In genomic region chrX:118964252-118964651, GRCh38 we compare ENCODE assay signal across 18 cellular contexts. TPM values are rescaled to one million over a fixed set of nuclear protein-coding genes. Genes with fewer than 3 reads are reported as not detected.
"Had no signal": no experiment of that assay in that cellular context is flagged by ENCODE, and none has a peak within 500 bp of the region (broad histone marks: within the 10 kb centered on the region; RNA-seq: fewer than 3 reads in every experiment).

No MANE protein-coding gene starts in this region.

- H3K36me3 ChIP-seq: gastroesophageal sphincter, left ventricle myocardium inferior, lower lobe of right lung, neutrophil had no signal

- H3K4me1 Mint-ChIP-seq: memory B cell; naive thymus-derived CD4-positive, alpha-beta T cell had no signal

- H3K27ac Mint-ChIP-seq: memory B cell; naive thymus-derived CD4-positive, alpha-beta T cell had no signal

- H3K4me3 ChIP-seq: coronary artery, dorsolateral prefrontal cortex, gastroesophageal sphincter, left ventricle myocardium inferior, lower lobe of right lung, skin epidermis had no signal

- H3K36me3 Mint-ChIP-seq: memory B cell; naive thymus-derived CD4-positive, alpha-beta T cell had no signal

- H3K4me1 ChIP-seq: gastroesophageal sphincter, left ventricle myocardium inferior, lower lobe of right lung had no signal

- H3K27me3 Mint-ChIP-seq: memory B cell had no signal

- ATAC-seq: gastroesophageal sphincter; lower lobe of right lung; naive thymus-derived CD4-positive, alpha-beta T cell; sciatic nerve had no signal

- H3K27me3 ChIP-seq: gastroesophageal sphincter had no signal

- H3K27ac ChIP-seq: coronary artery, dorsolateral prefrontal cortex, gastroesophageal sphincter, left ventricle myocardium inferior, lower lobe of right lung, neutrophil, skin epidermis had no signal

- DNase-seq: dorsolateral prefrontal cortex; effector CD8-positive, alpha-beta T cell; glutamatergic neuron; islet precursor cell; left ventricle myocardium inferior; lower lobe of right lung; midbrain; naive thymus-derived CD4-positive, alpha-beta T cell; stimulated activated CD4-positive, alpha-beta T cell treated with anti-CD3 and anti-CD28 coated beads, Interleukin-12 subunit alpha, Interleukin-12 subunit beta, amount 100 ng/mL, for 4 hours; stimulated activated naive CD4-positive, alpha-beta T cell treated with Interleukin-2 at 50 U/mL for 16 hours; trophoblast cell had no signal

- H3K9me3 ChIP-seq: gastroesophageal sphincter, left ventricle myocardium inferior, lower lobe of right lung, neutrophil had no signal

- H3K4me3 Mint-ChIP-seq: memory B cell; naive thymus-derived CD4-positive, alpha-beta T cell had no signal

- H3K9me3 Mint-ChIP-seq: memory B cell; naive thymus-derived CD4-positive, alpha-beta T cell had no signal

RNA-seq across cellular contexts. Expression of gene LONRF3, which starts 10.2 kb away (rescaled TPM):
- polyA plus RNA-seq: fibroblast of lung had no signal
